ENCODE assay signal across 8 cellular contexts in genomic region chr2:64859208-64860161, GRCh38.
DNase-seq lines count a peak whose midpoint lies in the region; ATAC-seq and TF ChIP-seq lines count a peak whose summit lies in the region.

No MANE protein-coding gene starts in this region.

- no peaks in the 10 kb centered on the region for H3K9me3 Mint-ChIP-seq in mesothelial cell of epicardium

- peak in 3 of 4 donors; percentile 7 to 72 (median 28) for TF ChIP-seq POLR2A in upper lobe of left lung (IDR thresholded peaks at IDR 0.05)

- no peak overlapping the region for H3K9ac ChIP-seq in HUES48 (ENCODE audit: low read depth, low read length)

- TF ChIP-seq CTCF in RWPE2 (IDR thresholded peaks at IDR 0.05; ENCODE audit: poor library complexity, severe bottlenecking) (no peak), epithelial cell of proximal tubule (conservative IDR thresholded peaks at IDR 0.05; ENCODE audit: low read depth, low read length) (no peak), mesothelial cell of epicardium (IDR thresholded peaks at IDR 0.05; ENCODE audit: unreplicated experiment) (no peak), upper lobe of left lung (IDR thresholded peaks at IDR 0.05) (peak in 3 of 6 experiments; percentile 16 to 50 (median 42))

- peak overlapping the region; percentile 29 for H3K27ac ChIP-seq in HUES48 (ENCODE audit: low read depth, low read length)
- H3K27ac ChIP-seq in RWPE2 (ENCODE audit: poor library complexity, severe bottlenecking): peak overlapping the region; percentile 56
- peak overlapping the region; percentile 91 to 98 (median 94) for H3K27ac ChIP-seq in upper lobe of left lung

- H3K27ac Mint-ChIP-seq in mesothelial cell of epicardium: peak overlapping the region; percentile 85

- H3K36me3 Mint-ChIP-seq in mesothelial cell of epicardium: no peaks in the 10 kb centered on the region

- H3K27me3 Mint-ChIP-seq in mesothelial cell of epicardium (ENCODE audit: low read depth): no peaks in the 10 kb centered on the region

- peaks cover 68% of the 10 kb centered on the region for H3K27me3 ChIP-seq in HUES48 (ENCODE audit: control insufficient read depth, insufficient read depth, low read length)
- no peaks in the 10 kb centered on the region for H3K27me3 ChIP-seq in RWPE2 (ENCODE audit: insufficient read depth, poor library complexity, severe bottlenecking)
- H3K27me3 ChIP-seq in upper lobe of left lung: no peaks in the 10 kb centered on the region

- H3K4me1 ChIP-seq in HUES48 (ENCODE audit: control insufficient read depth, insufficient read depth, low read length) (peaks cover 42% of the 10 kb centered on the region), RWPE2 (ENCODE audit: insufficient read depth, poor library complexity, severe bottlenecking) (peaks cover 10% of the 10 kb centered on the region), upper lobe of left lung (peaks cover 29 to 43% (median 34%) of the 10 kb centered on the region in 4 donors)

- DNase-seq in stimulated activated CD4-positive, alpha-beta T cell treated with anti-CD3 and anti-CD28 coated beads, Interleukin-15, amount 100 ng/mL, for 24 hours: peak; percentile 12
- no peak for DNase-seq in stimulated activated CD4-positive, alpha-beta T cell treated with anti-CD3 and anti-CD28 coated beads, Interleukin-4, amount 100 ng/mL, for 1 hour
- DNase-seq in RWPE2 (ENCODE audit: low spot score): no peak
- peak; percentile 50 for DNase-seq in epithelial cell of proximal tubule (ENCODE audit: low read depth)
- peak; percentile 44 to 66 for DNase-seq in mesothelial cell of epicardium (ENCODE audit: low spot score in 2 of 2, unreplicated experiment in 2 of 2)
- peak; percentile 94 to 97 for DNase-seq in upper lobe of left lung
- DNase-seq in NCI-H146 treated with DMSO at 0.1 percent for 48 hours (lab: John Stamatoyannopoulos, UW; ENCODE audit: unreplicated experiment): no peak

- TF ChIP-seq EP300 in upper lobe of left lung (IDR thresholded peaks at IDR 0.05): peak in 1 of 4 donors; percentile 48

- WGBS in upper lobe of left lung, 2 donors: 8 to 12% methylated on average over 15 to 49 of the region's 63 CpGs

- peak overlapping the region; percentile 63 for H3K4me3 Mint-ChIP-seq in mesothelial cell of epicardium

- H3K4me3 ChIP-seq in HUES48 (ENCODE audit: low read depth, low read length): peak overlapping the region; percentile 52
- H3K4me3 ChIP-seq in RWPE2 (ENCODE audit: severe bottlenecking): no peak overlapping the region
- peak overlapping the region; percentile 42 for H3K4me3 ChIP-seq in epithelial cell of proximal tubule (ENCODE audit: low read depth, low read length)
- peak overlapping the region in 3 of 4 donors; percentile 39 to 51 (median 50) for H3K4me3 ChIP-seq in upper lobe of left lung

- ATAC-seq in RWPE2 (ENCODE audit: low read depth) (peak; percentile 75), upper lobe of left lung (ENCODE audit: low FRiP score in 2 of 2) (peak; percentile 87 to 89)

- peaks cover 27% of the 10 kb centered on the region for H3K4me1 Mint-ChIP-seq in mesothelial cell of epicardium

- H3K36me3 ChIP-seq in HUES48 (ENCODE audit: control insufficient read depth, insufficient read depth, low read length) (no peaks in the 10 kb centered on the region), RWPE2 (ENCODE audit: low read depth) (no peaks in the 10 kb centered on the region), upper lobe of left lung (no peaks in the 10 kb centered on the region)

- no peaks in the 10 kb centered on the region for H3K9me3 ChIP-seq in HUES48 (ENCODE audit: control insufficient read depth, insufficient read depth, low read length)
- H3K9me3 ChIP-seq in RWPE2 (ENCODE audit: severe bottlenecking): no peaks in the 10 kb centered on the region
- no peaks in the 10 kb centered on the region for H3K9me3 ChIP-seq in upper lobe of left lung

Comparison
In these comparisons a context has a peak if more than half of its experiments do, and no peak if none do; other contexts are left out.
1. DNase-seq: peak in stimulated activated CD4-positive, alpha-beta T cell treated with anti-CD3 and anti-CD28 coated beads, Interleukin-15, amount 100 ng/mL, for 24 hours (single experiment), epithelial cell of proximal tubule (single experiment), mesothelial cell of epicardium (2 of 2) and upper lobe of left lung (2 of 2); none in stimulated activated CD4-positive, alpha-beta T cell treated with anti-CD3 and anti-CD28 coated beads, Interleukin-4, amount 100 ng/mL, for 1 hour (single experiment), RWPE2 (single experiment) and NCI-H146 treated with DMSO at 0.1 percent for 48 hours (single experiment).
2. H3K27ac ChIP-seq: peak in every context shown above with its lines; median percentile 94 in upper lobe of left lung; 56 in RWPE2; 29 in HUES48.